ENCODE assay signal across 26 cellular contexts in the genomic region with DNA sequence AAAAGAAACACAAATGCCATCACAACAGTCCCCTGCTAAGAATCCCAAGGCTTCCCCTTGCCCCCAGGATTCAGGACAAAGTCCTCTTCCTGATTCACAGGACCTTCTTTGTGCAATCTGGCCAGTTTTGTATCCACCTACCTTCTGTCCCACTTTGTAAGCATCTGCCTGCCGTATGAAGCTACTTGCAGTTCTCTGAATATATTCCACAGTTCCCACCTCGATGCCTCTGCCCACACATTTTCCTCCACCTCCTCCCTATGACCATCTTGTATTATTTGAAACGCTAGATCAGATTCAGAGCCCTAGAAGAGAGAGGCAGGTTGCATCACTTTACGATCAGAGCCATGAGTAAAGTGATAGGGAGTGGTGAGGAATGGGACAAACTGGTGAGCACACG.
"Had no signal": no experiment of that assay in that cellular context is flagged by ENCODE, and none has a peak within 500 bp of the region (broad histone marks: within the 10 kb centered on the region; RNA-seq: fewer than 3 reads in every experiment).

No MANE protein-coding gene starts in this region.

- ATAC-seq: activated CD4-positive, alpha-beta T cell treated with anti-CD3 and anti-CD28 coated beads for 36 hours; activated CD8-positive, alpha-beta T cell treated with anti-CD3 and anti-CD28 coated beads for 36 hours; activated T-cell treated with anti-CD3 and anti-CD28 coated beads, Interleukin-2, amount 50 U/mL, for 4 hours; activated T-helper 17 cell treated with anti-CD3 and anti-CD28 coated beads, Interleukin-2, amount 50 U/mL, for 72 hours; effector memory CD8-positive, alpha-beta T cell; gastroesophageal sphincter had no signal

- H3K36me3 ChIP-seq: brain microvascular endothelial cell, esophagus muscularis mucosa, gastroesophageal sphincter had no signal

- H3K4me1 ChIP-seq: esophagus muscularis mucosa, gastroesophageal sphincter had no signal

- H3K27ac ChIP-seq: brain microvascular endothelial cell, coronary artery, dorsolateral prefrontal cortex, esophagus muscularis mucosa, gastroesophageal sphincter had no signal

- H3K4me1 Mint-ChIP-seq: activated CD4-positive, alpha-beta T cell treated with anti-CD3 and anti-CD28 coated beads for 36 hours; activated T-helper 17 cell treated with anti-CD3 and anti-CD28 coated beads, Interleukin-2, amount 50 U/mL, for 72 hours; central memory CD8-positive, alpha-beta T cell had no signal

- H3K4me3 ChIP-seq: coronary artery, dorsolateral prefrontal cortex, esophagus muscularis mucosa, gastroesophageal sphincter had no signal

- H3K27me3 ChIP-seq: brain microvascular endothelial cell had no signal

- H3K4me3 Mint-ChIP-seq: activated CD4-positive, alpha-beta T cell treated with anti-CD3 and anti-CD28 coated beads for 36 hours; activated CD8-positive, alpha-beta T cell treated with anti-CD3 and anti-CD28 coated beads for 36 hours; activated naive CD8-positive, alpha-beta T cell; activated T-cell treated with anti-CD3 and anti-CD28 coated beads, Interleukin-2, amount 50 U/mL, for 4 hours; activated T-helper 17 cell treated with anti-CD3 and anti-CD28 coated beads, Interleukin-2, amount 50 U/mL, for 72 hours; central memory CD8-positive, alpha-beta T cell; dendritic cell treated with granulocyte-macrophage colony-stimulating factor and Interleukin-4, amounts not matched to agents 40 ng/mL and 50 ng/mL, for 4 days; effector memory CD8-positive, alpha-beta T cell had no signal

- H3K27ac Mint-ChIP-seq: activated CD4-positive, alpha-beta T cell treated with anti-CD3 and anti-CD28 coated beads for 36 hours; activated CD8-positive, alpha-beta T cell treated with anti-CD3 and anti-CD28 coated beads for 36 hours; activated naive CD8-positive, alpha-beta T cell; activated T-helper 17 cell treated with anti-CD3 and anti-CD28 coated beads, Interleukin-2, amount 50 U/mL, for 72 hours; dendritic cell treated with granulocyte-macrophage colony-stimulating factor and Interleukin-4, amounts not matched to agents 40 ng/mL and 50 ng/mL, for 4 days; effector memory CD8-positive, alpha-beta T cell had no signal

- DNase-seq: activated CD4-positive, alpha-beta T cell treated with anti-CD3 and anti-CD28 coated beads for 36 hours; activated CD4-positive, alpha-beta T cell treated with anti-CD3 and anti-CD28 coated beads, Interleukin-2, amount 50 U/mL, for 1 hour; activated CD4-positive, alpha-beta T cell treated with anti-CD3 and anti-CD28 coated beads, Interleukin-2, amount 50 U/mL, for 48 hours; activated CD4-positive, CD25-positive, alpha-beta regulatory T cell; activated CD4-positive, CD25-positive, alpha-beta regulatory T cell treated with anti-CD3 and anti-CD28 coated beads, Interleukin-2, amount 50 U/mL, for 72 hours; activated CD8-positive, alpha-beta memory T cell treated with anti-CD3 and anti-CD28 coated beads for 24 hours; activated CD8-positive, alpha-beta T cell treated with anti-CD3 and anti-CD28 coated beads for 36 hours; activated effector memory CD4-positive, alpha-beta T cell treated with Interleukin-2 at 50 U/mL for 16 hours; activated gamma-delta T cell treated with Interleukin-2 at 50 U/mL for 16 hours; activated naive CD4-positive, alpha-beta T cell treated with anti-CD3 and anti-CD28 coated beads, Interleukin-2, amount 50 U/mL, for 16 hours; activated naive CD4-positive, alpha-beta T cell treated with Interleukin-2 at 50 U/mL for 16 hours; activated T-cell treated with anti-CD3 and anti-CD28 coated beads, Interleukin-2, amount 50 U/mL, for 4 hours; amniotic stem cell; brain microvascular endothelial cell; effector memory CD8-positive, alpha-beta T cell; erythroblast; foreskin melanocyte; T-helper 2 cell had no signal
